In the genomic region with DNA sequence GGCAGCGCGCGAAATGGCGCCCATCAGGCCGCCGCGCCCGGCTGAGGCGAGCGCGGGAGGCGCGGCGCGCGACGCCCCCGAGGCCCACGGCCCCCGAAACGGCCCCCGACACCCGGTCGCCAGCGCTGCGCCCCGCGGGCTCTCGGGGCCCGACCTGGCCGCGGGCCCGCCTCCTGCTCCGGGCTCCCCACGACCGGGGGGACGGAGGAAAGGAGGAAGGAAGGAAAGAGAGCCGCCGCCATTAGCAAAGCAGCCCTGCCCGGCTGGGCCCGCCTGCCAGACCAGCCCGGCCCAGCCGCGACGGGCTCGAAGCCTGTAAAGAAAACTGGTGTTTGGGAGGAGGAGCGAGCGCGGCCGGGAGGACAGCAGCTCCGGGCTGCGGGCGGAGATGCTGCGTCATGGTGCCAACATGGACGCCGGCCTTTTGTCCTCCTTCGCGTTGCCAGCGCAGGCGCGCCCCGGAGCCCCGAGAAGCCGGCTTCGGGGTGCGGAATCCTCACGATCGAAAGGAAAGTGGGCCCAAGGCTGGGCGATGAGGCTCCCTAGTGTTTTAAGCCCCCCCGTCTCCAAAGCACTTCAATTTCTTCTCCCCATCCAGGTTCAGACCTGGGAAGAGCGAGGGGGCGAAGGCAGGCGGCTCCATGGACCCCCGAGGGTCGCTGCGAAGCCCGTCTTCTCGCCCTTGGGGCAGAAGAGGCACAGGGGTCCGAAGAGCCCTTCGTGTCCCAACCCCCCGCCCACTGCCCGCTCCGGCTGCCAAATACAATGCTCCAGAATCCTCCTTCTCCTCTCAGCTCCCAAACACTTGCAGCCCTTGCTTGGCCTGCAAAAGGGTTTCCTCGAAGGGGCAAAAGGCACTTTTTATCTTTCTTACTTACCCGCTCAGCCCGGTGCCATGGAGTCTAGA, we compare ENCODE assay signal across 9 cellular contexts. TPM values are rescaled to one million over a fixed set of nuclear protein-coding genes. Genes with fewer than 3 reads are reported as not detected.
DNase-seq lines count a peak whose midpoint lies in the region; ATAC-seq and TF ChIP-seq lines count a peak whose summit lies in the region.
"Had no signal": no experiment of that assay in that cellular context is flagged by ENCODE, and none has a peak within 500 bp of the region (broad histone marks: within the 10 kb centered on the region; RNA-seq: fewer than 3 reads in every experiment).

No MANE protein-coding gene starts in this region.

- ATAC-seq in sciatic nerve (peak; percentile 6), HG03354 (IDR thresholded peaks at IDR 0.05; ENCODE audit: poor library complexity, severe bottlenecking, unreplicated experiment) (no peak), GM19395 (IDR thresholded peaks at IDR 0.05; ENCODE audit: unreplicated experiment) (no peak)

- H3K9me3 ChIP-seq in iPS-15b (ENCODE audit: control insufficient read depth, insufficient read depth, low read length): no peaks in the 10 kb centered on the region

- peaks cover 13% of the 10 kb centered on the region for H3K4me1 ChIP-seq in iPS-15b (ENCODE audit: control insufficient read depth, insufficient read depth, low read length)

- in situ Hi-C loops in T47D (cut with HindIII; ENCODE audit: low pct_unique_long_range_greater_than_20kb, low sequenced_read_pairs): no loop called here

- intact Hi-C loops in sciatic nerve (cut with DNase I): no loop called here

- TF ChIP-seq CTCF in GM10266 (IDR thresholded peaks at IDR 0.05; ENCODE audit: control insufficient read depth, insufficient read depth, low read depth, missing control alignments): no peak

- peak overlapping the region; percentile 100 for H3K9ac ChIP-seq in iPS-15b (ENCODE audit: low read depth, low read length)

- peaks cover 12% of the 10 kb centered on the region for H3K36me3 ChIP-seq in iPS-15b (ENCODE audit: control insufficient read depth, insufficient read depth, low read length)

- DNase-seq in GM10266 (ENCODE audit: extremely low spot score) (peak; percentile 71), M059J (ENCODE audit: low read depth) (peak; percentile 76), UCSD-AML1 (lab: John Stamatoyannopoulos, UW; ENCODE audit: unreplicated experiment) (peak; percentile 66), T47D (ENCODE audit: low read depth in 1 of 2, low spot score in 1 of 2) (peak; percentile 64 to 90), sciatic nerve (ENCODE audit: low spot score) (peak; percentile 89)

- H3K27me3 ChIP-seq in iPS-15b (ENCODE audit: control insufficient read depth, insufficient read depth, low read length): no peaks in the 10 kb centered on the region

- peak overlapping the region; percentile 79 for H3K4me3 ChIP-seq in iPS-15b (ENCODE audit: low read depth, low read length)

RNA-seq across cellular contexts. Expression of gene SETD1B, which starts 2.9 kb away (rescaled TPM):
- 2.7 and 3.9 TPM in 2 replicates for total RNA-seq in M059J (2014; rRNA removed; shearing (Covaris generic))
- 26.3 TPM for total RNA-seq in sciatic nerve

RNA-seq across cellular contexts. Expression of gene RHOF, which starts 7.5 kb away (rescaled TPM):
- total RNA-seq in M059J (2014; rRNA removed; shearing (Covaris generic)): 0.27 and 0.42 TPM in 2 replicates
- total RNA-seq in sciatic nerve: 12.1 TPM

RNA-seq across cellular contexts. Expression of gene HPD, which starts 57.7 kb away (rescaled TPM):
- total RNA-seq in M059J (2014; rRNA removed; shearing (Covaris generic)): 2.3 and 3.7 TPM in 2 replicates
- 0.40 TPM for total RNA-seq in sciatic nerve
- total RNA-seq: glomerular endothelial cell had no signal
